35 cellular contexts compared by ENCODE assay signal in genomic region chr11:105639527-105639926, GRCh38. TPM values are rescaled to one million over a fixed set of nuclear protein-coding genes. Genes with fewer than 3 reads are reported as not detected.
"Had no signal": no experiment of that assay in that cellular context is flagged by ENCODE, and none has a peak within 500 bp of the region (broad histone marks: within the 10 kb centered on the region; RNA-seq: fewer than 3 reads in every experiment).

No MANE protein-coding gene starts in this region.

- DNase-seq: activated CD4-positive, alpha-beta memory T cell treated with anti-CD3 and anti-CD28 coated beads, Interleukin-2, amount 10 ng/mL, durations not matched to agents 7 days and 5 days; activated CD4-positive, alpha-beta T cell treated with anti-CD3 and anti-CD28 coated beads for 4 hours; activated CD4-positive, alpha-beta T cell treated with anti-CD3 and anti-CD28 coated beads, Interleukin-2, amount 10 ng/mL, durations not matched to agents 24 days and 14 days; activated CD4-positive, alpha-beta T cell treated with anti-CD3 and anti-CD28 coated beads, Interleukin-2, amount 50 U/mL, for 1 hour; activated CD4-positive, alpha-beta T cell treated with anti-CD3 and anti-CD28 coated beads, Interleukin-2, amount 50 U/mL, for 48 hours; activated CD4-positive, CD25-positive, alpha-beta regulatory T cell; activated CD4-positive, CD25-positive, alpha-beta regulatory T cell treated with anti-CD3 and anti-CD28 coated beads, Interleukin-2, amount 50 U/mL, for 72 hours; activated CD8-positive, alpha-beta memory T cell treated with anti-CD3 and anti-CD28 coated beads for 24 hours; activated CD8-positive, alpha-beta memory T cell treated with anti-CD3 and anti-CD28 coated beads, Interleukin-2, amount 10 ng/mL, durations not matched to agents 7 days and 5 days; activated CD8-positive, alpha-beta memory T cell treated with anti-CD3 and anti-CD28 coated beads, Interleukin-2, amount 50 U/mL, for 48 hours; activated CD8-positive, alpha-beta T cell treated with anti-CD3 and anti-CD28 coated beads, Interleukin-2, amount 10 ng/mL, durations not matched to agents 7 days and 5 days; activated effector memory CD4-positive, alpha-beta T cell treated with Interleukin-2 at 50 U/mL for 16 hours; activated gamma-delta T cell; activated naive CD4-positive, alpha-beta T cell treated with anti-CD3 and anti-CD28 coated beads, Interleukin-2, amount 10 ng/mL, durations not matched to agents 7 days and 5 days; activated naive CD4-positive, alpha-beta T cell treated with Interleukin-2 at 50 U/mL for 16 hours; activated naive CD8-positive, alpha-beta T cell treated with anti-CD3 and anti-CD28 coated beads, Interleukin-2, amount 10 ng/mL, durations not matched to agents 7 days and 5 days; activated naive CD8-positive, alpha-beta T cell treated with anti-CD3 and anti-CD28 coated beads, Interleukin-2, amount 50 U/mL, for 24 hours; activated T-cell treated with anti-CD3 and anti-CD28 coated beads, Interleukin-2, amount 50 U/mL, for 24 hours; activated T-cell treated with anti-CD3 and anti-CD28 coated beads, Interleukin-2, amount 50 U/mL, for 48 hours; amygdala; anterior cingulate cortex; caudate nucleus; cerebellar nuclear complex; T-cell; T-helper 17 cell; T-helper 9 cell; WERI-Rb-1 had no signal

- H3K9me3 ChIP-seq: ascending aorta had no signal

- H3K27ac ChIP-seq: ascending aorta, cardiac muscle cell, WERI-Rb-1 had no signal

- H3K27me3 ChIP-seq: ascending aorta, cardiac muscle cell had no signal

- H3K4me3 ChIP-seq: ascending aorta, cardiac muscle cell had no signal

- H3K4me1 ChIP-seq: ascending aorta had no signal

- FAIRE-seq: bronchial epithelial cell had no signal

- ATAC-seq: activated CD8-positive, alpha-beta memory T cell treated with anti-CD3 and anti-CD28 coated beads, Interleukin-2, amount 10 ng/mL, durations not matched to agents 7 days and 5 days; activated CD8-positive, alpha-beta T cell treated with anti-CD3 and anti-CD28 coated beads, Interleukin-2, amount 10 ng/mL, durations not matched to agents 7 days and 5 days; activated naive CD8-positive, alpha-beta T cell treated with anti-CD3 and anti-CD28 coated beads, Interleukin-2, amount 50 U/mL, for 24 hours; T-cell; T-helper 17 cell; WTC11 had no signal

- H3K36me3 ChIP-seq: ascending aorta, cardiac muscle cell, WERI-Rb-1 had no signal

RNA-seq across cellular contexts. Expression of gene GRIA4, which starts 29.7 kb away (rescaled TPM):
- total RNA-seq: activated CD4-positive, alpha-beta memory T cell treated with anti-CD3 and anti-CD28 coated beads, Interleukin-2, amount 10 ng/mL, durations not matched to agents 7 days and 5 days; activated CD4-positive, alpha-beta T cell treated with anti-CD3 and anti-CD28 coated beads, Interleukin-2, amount 10 ng/mL, durations not matched to agents 24 days and 14 days; activated CD8-positive, alpha-beta memory T cell treated with anti-CD3 and anti-CD28 coated beads, Interleukin-2, amount 10 ng/mL, durations not matched to agents 7 days and 5 days; activated CD8-positive, alpha-beta T cell treated with anti-CD3 and anti-CD28 coated beads, Interleukin-2, amount 10 ng/mL, durations not matched to agents 7 days and 5 days; activated naive CD8-positive, alpha-beta T cell treated with anti-CD3 and anti-CD28 coated beads, Interleukin-2, amount 10 ng/mL, durations not matched to agents 7 days and 5 days; activated T-helper 2 cell treated with anti-CD3 and anti-CD28 coated beads, Interferon-gamma antibody, Interleukin-2, Interleukin-4, amounts not matched to agents 10 μg/mL and 5 μg/mL and 100 μg/mL, durations not matched to agents 14 hours and 24 hours and 36 hours; ascending aorta; bronchial epithelial cell; chondrocyte; T-helper 1 cell treated with Interleukin-12 subunit alpha and Interleukin-12 subunit beta and Interleukin-4 antibody, amounts not matched to agents 30 ng/mL and 1 ng/mL, for 36 hours; T-helper 17 cell; T-helper 2 cell treated with Interferon-gamma antibody and Interleukin-4, amounts not matched to agents 100 ng/mL and 5 ng/mL, for 36 hours had no signal
